In genomic region chr1:67767103-67767502, GRCh38 we compare ENCODE assay signal across 21 cellular contexts.
A peak's percentile ranks its signal among the peaks of the same experiment; 100 is the strongest.
DNase-seq lines count a peak whose midpoint lies in the region; ATAC-seq and TF ChIP-seq lines count a peak whose summit lies in the region.
"Had no signal": no experiment of that assay in that cellular context is flagged by ENCODE, and none has a peak within 500 bp of the region (broad histone marks: within the 10 kb centered on the region; RNA-seq: fewer than 3 reads in every experiment).

No MANE protein-coding gene starts in this region.

- no peak overlapping the region for H3K4me3 ChIP-seq in BLaER1 treated with 17β-estradiol and CSF1 and Interleukin-3, amounts not matched to agents 10 nM and 100 nM
- H3K4me3 ChIP-seq in osteoblast (ENCODE audit: insufficient read depth, low read length) (no peak overlapping the region), aorta (ENCODE audit: low read length in 2 of 2) (no peak overlapping the region)
- H3K4me3 ChIP-seq: left lung, testis had no signal

- TF ChIP-seq CTCF in RWPE1 (conservative IDR thresholded peaks at IDR 0.05; ENCODE audit: low read depth), result no peak
- no peak for TF ChIP-seq CTCF in osteoblast (IDR thresholded peaks at IDR 0.05; ENCODE audit: extremely low read depth, low read depth, low read length)

- no peak overlapping the region for H2AFZ ChIP-seq in osteoblast (ENCODE audit: low read length)

- peaks cover 91% of the 10 kb centered on the region for H3K79me2 ChIP-seq in osteoblast (ENCODE audit: insufficient read depth, low read length)

- POLR2A ChIA-PET in RWPE1 (lab: Yijun Ruan, JAX; ENCODE audit: low non-redundant PET), result no interaction called here

- H3K9me3 ChIP-seq in BLaER1 treated with 17β-estradiol and CSF1 and Interleukin-3, amounts not matched to agents 10 nM and 100 nM (replicated peaks in 1 of 11), result no peaks in the 10 kb centered on the region
- H3K9me3 ChIP-seq in osteoblast (ENCODE audit: low read depth, low read length), result no peaks in the 10 kb centered on the region
- H3K9me3 ChIP-seq in aorta (ENCODE audit: control insufficient read depth, low read length), result no peaks in the 10 kb centered on the region
- H3K9me3 ChIP-seq: esophagus muscularis mucosa, left lung, testis had no signal

- H4K20me1 ChIP-seq in BLaER1 treated with 17β-estradiol and CSF1 and Interleukin-3, amounts not matched to agents 10 nM and 100 nM, result peaks cover 0 to 17% (median 0%) of the 10 kb centered on the region in 11 experiments; a peak in 1 of 22 replicates
- H4K20me1 ChIP-seq in osteoblast (ENCODE audit: insufficient read depth, low read length), result peaks cover 46% of the 10 kb centered on the region

- H3K27me3 ChIP-seq in BLaER1 treated with 17β-estradiol and CSF1 and Interleukin-3, amounts not matched to agents 10 nM and 100 nM, result no peaks in the 10 kb centered on the region
- H3K27me3 ChIP-seq in osteoblast (ENCODE audit: insufficient read depth, low read length) (no peaks in the 10 kb centered on the region), aorta (ENCODE audit: control insufficient read depth in 1 of 2, insufficient read depth in 2 of 2, low read length in 1 of 2) (no peaks in the 10 kb centered on the region)
- H3K27me3 ChIP-seq: esophagus muscularis mucosa, testis had no signal

- peak overlapping the region in 6 of 11 experiments; percentile 66 to 82 (median 74); a peak in 8 of 22 replicates for H3K4me2 ChIP-seq in BLaER1 treated with 17β-estradiol and CSF1 and Interleukin-3, amounts not matched to agents 10 nM and 100 nM
- H3K4me2 ChIP-seq in osteoblast (ENCODE audit: insufficient read depth, low read length), result peak overlapping the region; percentile 81

- DNase-seq in RWPE1 (ENCODE audit: low spot score) (no peak), epithelial cell of prostate (ENCODE audit: low read depth, low spot score) (no peak), osteoblast (ENCODE audit: insufficient read length, low spot score, missing footprints) (no peak), NCI-H2227 treated with DMSO at 0.1 percent for 48 hours (lab: John Stamatoyannopoulos, UW) (no peak), HuH-7 (ENCODE audit: low spot score) (no peak), aorta (no peak), NCI-H1930 (lab: John Stamatoyannopoulos, UW) (no peak)
- DNase-seq: activated CD4-positive, alpha-beta T cell treated with anti-CD3 and anti-CD28 coated beads, Interleukin-2, amount 10 ng/mL, durations not matched to agents 24 days and 14 days; activated effector memory CD4-positive, alpha-beta T cell treated with Interleukin-2 at 50 U/mL for 16 hours; AML-193; central memory CD4-positive, alpha-beta T cell; Karpas-422; left lung; NCI-H1092; NCI-H2107; NCI-H524; stimulated activated CD4-positive, alpha-beta T cell treated with anti-CD3 and anti-CD28 coated beads, Interleukin-15, amount 100 ng/mL, for 24 hours; T-helper 1 cell; testis had no signal

- H3K36me3 ChIP-seq in BLaER1 treated with 17β-estradiol and CSF1 and Interleukin-3, amounts not matched to agents 10 nM and 100 nM, result 0 out of 22 replicates have a peak, but pooled peaks cover 0 to 5% (median 0%) of the 10 kb centered on the region in 11 experiments
- H3K36me3 ChIP-seq in osteoblast (ENCODE audit: insufficient read depth, low read length), result peaks cover 28% of the 10 kb centered on the region
- no peaks in the 10 kb centered on the region for H3K36me3 ChIP-seq in aorta (ENCODE audit: control insufficient read depth in 1 of 2, insufficient read depth in 2 of 2, low read length in 1 of 2)
- H3K36me3 ChIP-seq: left lung had no signal

- intact Hi-C loops in aorta (cut with DNase I), result loop anchor here (5.0 to 10.0 kb wide), 4 partner anchors 65 to 345 kb away; partner anchors contain the start of genes GNG12 (in 2 of the 2) and DIRAS3 (in 1 of the 2)

- peaks cover 5 to 10% (median 8%) of the 10 kb centered on the region in 10 experiments; a peak in 18 of 20 replicates for H3K4me1 ChIP-seq in BLaER1 treated with 17β-estradiol and CSF1 and Interleukin-3, amounts not matched to agents 10 nM and 100 nM
- H3K4me1 ChIP-seq in osteoblast (ENCODE audit: insufficient read depth, low read length) (peaks cover 48% of the 10 kb centered on the region), aorta (ENCODE audit: control insufficient read depth in 1 of 2, insufficient read depth in 2 of 2, low read length in 2 of 2) (peaks cover 0 to 8% of the 10 kb centered on the region in 2 donors)
- H3K4me1 ChIP-seq: testis had no signal

- CTCF ChIA-PET in RWPE1 (lab: Yijun Ruan, JAX), result interaction anchor here (0.6 to 1.5 kb wide), 8 partner anchors 11 to 243 kb away, joined by 3 to 5 read pairs (median 4); no protein-coding TSS in a partner anchor

- 0 out of 22 replicates have a peak overlapping the region, but pooled peaks of 1 of the 11 experiments have one; percentile 40 for H3K9ac ChIP-seq in BLaER1 treated with 17β-estradiol and CSF1 and Interleukin-3, amounts not matched to agents 10 nM and 100 nM

- ATAC-seq in aorta (ENCODE audit: low FRiP score), result no peak

- 58 to 59% methylated on average over 6 of the region's 6 CpGs for WGBS in aorta, 2 donors

- no peak overlapping the region for H3K27ac ChIP-seq in BLaER1 treated with 17β-estradiol and CSF1 and Interleukin-3, amounts not matched to agents 10 nM and 100 nM
- peak overlapping the region; percentile 67 for H3K27ac ChIP-seq in RWPE1
- peak overlapping the region; percentile 76 for H3K27ac ChIP-seq in epithelial cell of prostate
- H3K27ac ChIP-seq in osteoblast (ENCODE audit: low read depth, low read length), result peak overlapping the region; percentile 89
- H3K27ac ChIP-seq in aorta (ENCODE audit: low read depth in 1 of 2, low read length in 2 of 2), result no peak overlapping the region
- H3K27ac ChIP-seq: testis had no signal

Comparison
In these comparisons a context has a peak if more than half of its experiments do, and no peak if none do; other contexts are left out.
1. H3K27ac ChIP-seq: peak in RWPE1 (single experiment), epithelial cell of prostate (single experiment) and osteoblast (single experiment); none in BLaER1 treated with 17β-estradiol and CSF1 and Interleukin-3, amounts not matched to agents 10 nM and 100 nM (0 of 11) and aorta (0 of 2).